ENCODE assay signal across 16 cellular contexts in the genomic region with DNA sequence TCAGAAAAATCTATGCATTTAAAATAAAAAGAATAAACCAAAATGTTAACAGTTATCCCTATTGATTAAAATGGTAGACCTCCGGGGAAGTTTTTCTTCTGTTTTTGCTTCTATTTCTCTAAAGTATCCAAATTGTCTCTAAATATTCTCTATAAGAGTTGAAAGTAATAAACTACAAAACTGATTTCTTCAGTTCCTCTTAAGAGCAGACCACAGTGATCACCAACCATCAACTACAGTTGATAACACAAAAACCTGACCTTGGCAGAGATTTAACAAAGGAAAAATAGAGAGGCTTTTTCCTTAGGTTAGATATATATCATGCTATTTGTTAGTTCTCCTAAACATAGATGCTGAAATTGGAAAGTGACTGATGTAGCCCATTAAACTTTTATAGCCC. TPM values are rescaled to one million over a fixed set of nuclear protein-coding genes. Genes with fewer than 3 reads are reported as not detected.
DNase-seq lines count a peak whose midpoint lies in the region; ATAC-seq, FAIRE-seq and TF ChIP-seq lines count a peak whose summit lies in the region.
"Had no signal": no experiment of that assay in that cellular context is flagged by ENCODE, and none has a peak within 500 bp of the region (broad histone marks: within the 10 kb centered on the region; RNA-seq: fewer than 3 reads in every experiment).

No MANE protein-coding gene starts in this region.

- no peak for TF ChIP-seq EP300 in GM12878 (IDR thresholded peaks at IDR 0.05; ENCODE audit: borderline replicate concordance in 1 of 2, control insufficient read depth in 1 of 2, low read depth in 2 of 2, low read length in 2 of 2)

- SMC1A ChIA-PET in GM12878 (lab: Charles Lee; ENCODE audit: uncharacterized antibody, unreplicated experiment): no interaction called here

- in situ Hi-C loops in GM12878 (cut with MboI): no loop called here

- H3K4me2 ChIP-seq in GM12878 (ENCODE audit: control insufficient read depth, insufficient read depth): no peak overlapping the region
- H3K4me2 ChIP-seq in trophoblast cell (ENCODE audit: low read length): no peak overlapping the region
- H3K4me2 ChIP-seq: BLaER1 had no signal

- H3K4me1 ChIP-seq in GM12878 (ENCODE audit: control insufficient read depth, insufficient read depth, low read length) (no peaks in the 10 kb centered on the region), trophoblast cell (ENCODE audit: control insufficient read depth in 1 of 2, insufficient read depth in 2 of 2, low read length in 2 of 2) (no peaks in the 10 kb centered on the region)
- H3K4me1 ChIP-seq: BLaER1 had no signal

- H3K36me3 ChIP-seq in GM12878 (ENCODE audit: control insufficient read depth in 2 of 2, insufficient read depth in 2 of 2, low read length in 1 of 2) (no peaks in the 10 kb centered on the region), trophoblast cell (ENCODE audit: control insufficient read depth in 1 of 2, insufficient read depth in 2 of 2, low read length in 2 of 2) (no peaks in the 10 kb centered on the region)
- H3K36me3 ChIP-seq: BLaER1 had no signal

- TF ChIP-seq RAD21 in GM12878 (IDR thresholded peaks at IDR 0.05; ENCODE audit: insufficient read depth, low read depth, low read length): no peak

- FAIRE-seq in GM12878 (lab: Jason Lieb, UNC): no peak

- no peak overlapping the region for H3K9ac ChIP-seq in GM12878 (ENCODE audit: control insufficient read depth, insufficient read depth, low read length)
- no peak overlapping the region for H3K9ac ChIP-seq in trophoblast cell (ENCODE audit: low read length)
- H3K9ac ChIP-seq: BLaER1 had no signal

- H3K79me2 ChIP-seq in GM12878 (ENCODE audit: control insufficient read depth, insufficient read depth, low read length): no peaks in the 10 kb centered on the region
- no peaks in the 10 kb centered on the region for H3K79me2 ChIP-seq in trophoblast cell (ENCODE audit: control insufficient read depth, insufficient read depth, low read length, poor library complexity)

- DNase-seq in GM12878 (ENCODE audit: low read depth, low spot score): no peak
- no peak for DNase-seq in trophoblast cell
- no peak for DNase-seq in AG08395 (ENCODE audit: low spot score)
- no peak for DNase-seq in activated gamma-delta T cell (lab: John Stamatoyannopoulos, UW)
- DNase-seq in EL: no peak
- DNase-seq: AML-193, GOT3, H9, IMR-90, Kasumi-1, KBM-7 had no signal

- H3K79me1 ChIP-seq in trophoblast cell (ENCODE audit: low read length): no peaks in the 10 kb centered on the region

- no peak overlapping the region for H3K18ac ChIP-seq in trophoblast cell (ENCODE audit: low read length)

- H3K23ac ChIP-seq in trophoblast cell (ENCODE audit: low read length): no peak overlapping the region

- WGBS in GM12878 (ENCODE audit: insufficient coverage, insufficient replicate concordance, low lambda C conversion rate, missing lambda C conversion rate): 94% methylated on average over 1 of the region's 1 CpG
- WGBS in trophoblast cell (ENCODE audit: extremely low coverage, insufficient coverage, insufficient read length): no CpG with 5 or more reads among the region's 1 CpG

- H4K8ac ChIP-seq in trophoblast cell (ENCODE audit: low read depth, low read length): no peak overlapping the region

- H2BK120ac ChIP-seq in trophoblast cell (ENCODE audit: insufficient read depth, low read length, poor library complexity): no peak overlapping the region

- no peak overlapping the region for H2AK5ac ChIP-seq in trophoblast cell (ENCODE audit: low read length)

- H3K9me3 ChIP-seq in GM12878 (replicated peaks; ENCODE audit: control insufficient read depth, insufficient read depth, low read length) (no peaks in the 10 kb centered on the region), trophoblast cell (ENCODE audit: insufficient read depth, low read depth, low read length) (no peaks in the 10 kb centered on the region)
- H3K9me3 ChIP-seq: BLaER1 had no signal

- H4K20me1 ChIP-seq in GM12878 (ENCODE audit: control insufficient read depth, insufficient read depth): no peaks in the 10 kb centered on the region
- H4K20me1 ChIP-seq: BLaER1 had no signal

- H2BK5ac ChIP-seq in trophoblast cell (ENCODE audit: low read depth, low read length, poor library complexity): no peak overlapping the region

- POLR2A ChIA-PET in GM12878 (lab: Charles Lee): no interaction called here

- peak; percentile 66 for ATAC-seq in GM18502 (IDR thresholded peaks at IDR 0.05; ENCODE audit: poor library complexity, unreplicated experiment)
- peak; percentile 41 for ATAC-seq in GM21390 (IDR thresholded peaks at IDR 0.05; ENCODE audit: unreplicated experiment)
- peak; percentile 48 for ATAC-seq in GM21723 (IDR thresholded peaks at IDR 0.05; ENCODE audit: unreplicated experiment)
- no peak for ATAC-seq in GM12878

- H3K4me3 ChIP-seq in GM12878 (no peak overlapping the region), trophoblast cell (ENCODE audit: low read depth, low read length) (no peak overlapping the region)
- H3K4me3 ChIP-seq: BLaER1 had no signal

- BruUV-seq in GM12878 (replicated peaks; lab: Mats Ljungman, UMichigan): no TSS peak

- TF ChIP-seq CTCF in GM12878 (IDR thresholded peaks at IDR 0.05 in 2 of 3, conservative IDR thresholded peaks at IDR 0.05 in 1 of 3; ENCODE audit: control insufficient read depth in 2 of 3, extremely low read depth in 1 of 3, insufficient read depth in 1 of 3, low read depth in 3 of 3, low read length in 3 of 3): no peak

- no peak overlapping the region for H4K12ac ChIP-seq in trophoblast cell (ENCODE audit: low read depth, low read length)

- H2AFZ ChIP-seq in GM12878 (ENCODE audit: control insufficient read depth, low read depth, low read length): no peak overlapping the region
- no peak overlapping the region for H2AFZ ChIP-seq in trophoblast cell (ENCODE audit: insufficient read depth, low read length, poor library complexity)

- no peak overlapping the region for H3K14ac ChIP-seq in trophoblast cell (ENCODE audit: low read length)

- no peak overlapping the region for H3K4ac ChIP-seq in trophoblast cell (ENCODE audit: low read depth, low read length)

- RAD21 ChIA-PET in GM12878 (lab: Charles Lee; ENCODE audit: unreplicated experiment): no interaction called here

- no peak overlapping the region for H2BK12ac ChIP-seq in trophoblast cell (ENCODE audit: low read length)

- CTCF ChIA-PET in GM12878 (lab: Yijun Ruan, JAX): no interaction called here

- H3K27ac ChIP-seq in GM12878 (ENCODE audit: control insufficient read depth, insufficient read depth) (no peak overlapping the region), trophoblast cell (ENCODE audit: low read depth, low read length) (no peak overlapping the region)
- H3K27ac ChIP-seq: BLaER1 had no signal

- H3K27me3 ChIP-seq in GM12878 (replicated peaks in 1 of 2; ENCODE audit: control insufficient read depth in 2 of 2, insufficient read depth in 2 of 2, low read length in 1 of 2) (no peaks in the 10 kb centered on the region), trophoblast cell (ENCODE audit: insufficient read depth, low read length) (no peaks in the 10 kb centered on the region)
- H3K27me3 ChIP-seq: BLaER1 had no signal

- no peak for TF ChIP-seq POLR2A in GM12878 (IDR thresholded peaks at IDR 0.05; ENCODE audit: low read depth, low read length)

- intact Hi-C loops in GM12878 (cut with micrococcal nuclease; ENCODE audit: unreplicated experiment): no loop called here

- H4K91ac ChIP-seq in trophoblast cell (ENCODE audit: low read depth, low read length): no peak overlapping the region

TF ChIP-seq in GM12878, 131 proteins besides CTCF, POLR2A, EP300 and RAD21:
- TF ChIP-seq JUND (IDR thresholded peaks at IDR 0.05; ENCODE audit: low read depth, low read length) (no peak), POU2F2 (IDR thresholded peaks at IDR 0.05; ENCODE audit: borderline replicate concordance, low read depth, low read length) (no peak), SPI1 (IDR thresholded peaks at IDR 0.05; ENCODE audit: borderline replicate concordance, insufficient read depth, low read depth, low read length) (peak; percentile 39; the same call in 1 of the 2 replicates)

RNA-seq across cellular contexts. Expression of a gene that starts 27.3 kb away (rescaled TPM):
- 16.5 and 21.3 TPM in 2 replicates for total RNA-seq in GM12878 (2013; cell fraction: nucleolus; rRNA removed)
- 11.6 and 15.0 TPM in 2 replicates for total RNA-seq in GM12878 (2014; rRNA removed)
- total RNA-seq in GM12878 (2014; rRNA removed; fragmentation: Illumina TruSeq; extraction: Trizol): 14.4 and 14.7 TPM in 2 replicates
- total RNA-seq in GM12878 (2021): 9.7 and 10.7 TPM in 2 replicates
- polyA plus RNA-seq in GM12878 (2011; ENCODE audit: low read depth): 5.1 TPM
- polyA plus RNA-seq in GM12878 (2011; rRNA removed): 28.4 and 42.7 TPM in 2 replicates
- 7.3 and 8.0 TPM in 2 replicates for polyA plus RNA-seq in GM12878 (2011; cell fraction: cytosol; rRNA removed)
- 8.6 and 9.5 TPM in 2 replicates for polyA plus RNA-seq in GM12878 (2011; cell fraction: nucleus; rRNA removed)
- polyA plus RNA-seq in GM12878 (2012): 4.7 and 6.3 TPM in 2 replicates
- 7.5 and 22.3 TPM in 2 replicates for polyA plus RNA-seq in GM12878 (2014; fragmentation: Illumina TruSeq; extraction: Trizol)
- 1 to 10 TPM; 3.0 to 3.4 TPM for polyA plus RNA-seq in GM12878 (2014; fragmentation: Nextera tagmentation; extraction: Ambion mirVana)
- 5.1 and 7.6 TPM in 2 replicates for polyA plus RNA-seq in GM12878 (2014; rRNA removed)
- 1 to 10 TPM; 2.7 to 3.2 TPM for polyA plus RNA-seq in GM12878 (2016; fragmentation: Nextera tagmentation; extraction: Ambion mirVana)
- 35.4 and 47.2 TPM in 2 replicates for polyA minus RNA-seq in GM12878 (2011; rRNA and poly(A)+ RNA removed)
- 7.8 and 14.0 TPM in 2 replicates for polyA minus RNA-seq in GM12878 (2011; cell fraction: cytosol; rRNA and poly(A)+ RNA removed)
- polyA minus RNA-seq in GM12878 (2011; cell fraction: nucleus; rRNA and poly(A)+ RNA removed): 13.2 and 13.9 TPM in 2 replicates
- polyA plus RNA-seq in trophoblast cell (2013): 0.67 and 0.78 TPM in 2 replicates
- total RNA-seq: G401 had no signal
